Comparison of ENCODE assay signal across 8 cellular contexts in the genomic region with DNA sequence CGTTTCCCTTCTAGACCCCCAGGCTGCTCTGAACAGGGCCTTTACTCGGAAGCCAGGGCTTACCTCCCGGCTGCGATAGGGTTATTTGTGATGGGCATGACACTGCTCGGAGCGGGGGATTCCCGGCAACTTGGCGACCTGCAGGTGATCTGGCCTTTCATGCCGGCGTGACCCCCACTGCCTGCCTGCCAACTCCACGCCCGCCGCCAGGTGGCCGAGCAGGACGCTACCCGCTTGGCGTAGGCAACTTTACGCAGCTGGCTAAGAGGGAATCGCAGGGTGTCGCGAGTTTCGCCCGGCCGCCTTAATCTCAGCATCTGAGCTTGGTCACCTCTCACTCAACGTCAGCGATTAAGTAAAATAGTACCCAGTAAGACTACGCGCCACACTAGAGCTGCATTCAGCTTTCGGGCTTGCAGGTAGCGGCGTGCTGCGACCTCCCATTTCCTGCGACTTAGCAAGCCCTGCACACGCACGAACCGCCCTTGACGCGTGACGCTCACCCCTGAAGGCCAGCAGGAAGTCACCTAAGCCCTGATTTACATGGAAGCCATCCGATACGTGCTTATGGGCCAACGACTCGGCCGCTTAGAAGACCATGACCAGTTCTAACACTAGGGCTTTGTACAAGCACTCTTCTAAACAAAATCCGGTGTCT. TPM values are rescaled to one million over a fixed set of nuclear protein-coding genes. Genes with fewer than 3 reads are reported as not detected.
DNase-seq lines count a peak whose midpoint lies in the region; ATAC-seq, FAIRE-seq and TF ChIP-seq lines count a peak whose summit lies in the region.

No MANE protein-coding gene starts in this region.

- peak overlapping the region; percentile 92 to 99 (median 94) for H3K27ac ChIP-seq in pancreas
- peak overlapping the region; percentile 96 to 97 for H3K27ac ChIP-seq in tibial artery

- WGBS in pancreas, 2 donors, result 0% methylated on average over 45 of the region's 45 CpGs

- FAIRE-seq in pancreas (lab: Jason Lieb, UNC), result no peak

- no peaks in the 10 kb centered on the region for H3K27me3 ChIP-seq in pancreas
- no peaks in the 10 kb centered on the region for H3K27me3 ChIP-seq in tibial artery

- peak; percentile 56 to 82 (median 72) for TF ChIP-seq CTCF in pancreas (IDR thresholded peaks at IDR 0.05)
- peak; percentile 74 to 91 for TF ChIP-seq CTCF in tibial artery (IDR thresholded peaks at IDR 0.05)

- no peaks in the 10 kb centered on the region for H3K36me3 ChIP-seq in pancreas
- H3K36me3 ChIP-seq in tibial artery, result peaks cover 0 to 15% (median 5%) of the 10 kb centered on the region in 3 donors

- H3K9me3 ChIP-seq in pancreas (no peaks in the 10 kb centered on the region), tibial artery (peaks cover 0 to 8% (median 0%) of the 10 kb centered on the region in 3 donors)

- peaks cover 0 to 4% (median 3%) of the 10 kb centered on the region in 3 donors for H3K4me1 ChIP-seq in pancreas
- peaks cover 0 to 40% (median 4%) of the 10 kb centered on the region in 4 donors for H3K4me1 ChIP-seq in tibial artery

- peak; percentile 30 for DNase-seq in GDM1 (lab: John Stamatoyannopoulos, UW)
- DNase-seq in GOT3 (lab: John Stamatoyannopoulos, UW), result peak; percentile 49
- peak; percentile 72 for DNase-seq in LHCN-M2 (ENCODE audit: low read depth)
- DNase-seq in SHP77 treated with DMSO at 0.1 percent for 48 hours (lab: John Stamatoyannopoulos, UW), result peak; percentile 28
- DNase-seq in activated naive CD4-positive, alpha-beta T cell treated with anti-CD3 and anti-CD28 coated beads, Interleukin-2, amount 50 U/mL, for 16 hours, result peak; percentile 91
- peak; percentile 92 for DNase-seq in Right ventricle myocardium inferior (ENCODE audit: missing footprints)
- DNase-seq in pancreas, result peak; percentile 85 to 94 (median 91)
- DNase-seq in tibial artery, result peak; percentile 78 to 90

- H3K4me3 ChIP-seq in pancreas (peak overlapping the region; percentile 64 to 85 (median 70)), tibial artery (peak overlapping the region; percentile 80 to 94)

- intact Hi-C loops in Right ventricle myocardium inferior (cut with DNase I), result loop anchor here (5.0 kb wide), 1 partner anchor 513 kb away; no protein-coding TSS in a partner anchor
- intact Hi-C loops in pancreas (cut with DNase I), result no loop called here
- intact Hi-C loops in tibial artery (cut with DNase I; ENCODE audit: low total_unique reads), result no loop called here

- ATAC-seq in Right ventricle myocardium inferior, result peak; percentile 61
- ATAC-seq in pancreas, result peak; percentile 63 to 80 (median 72)

RNA-seq across cellular contexts. Expression of gene WBP11, which starts 33.3 kb away (rescaled TPM):
- total RNA-seq in LHCN-M2 (2014; rRNA removed) (20.3 and 23.4 TPM in 2 replicates), Right ventricle myocardium inferior (48.0 TPM), pancreas (10 to 100 TPM; 12.5 to 28.5 (median 23.2) TPM)
- polyA plus RNA-seq in LHCN-M2 (2012), result 22.9 TPM
- polyA plus RNA-seq in pancreas, result 10 to 100 TPM in 1 of 2 donors, 1 to 10 TPM in 1; 7.9 to 14.6 TPM

RNA-seq across cellular contexts. Expression of gene C12orf60, which starts 33.5 kb away (rescaled TPM):
- total RNA-seq in LHCN-M2 (2014; rRNA removed) (1.5 and 3.2 TPM in 2 replicates), Right ventricle myocardium inferior (2.0 TPM), pancreas (1 to 10 TPM in 1 of 6 donors, under 1 TPM in 5; 0.28 to 1.0 (median 0.54) TPM)
- polyA plus RNA-seq in LHCN-M2 (2012), result 0.68 TPM
- under 1 TPM; 0.72 to 0.89 TPM for polyA plus RNA-seq in pancreas

RNA-seq across cellular contexts. Expression of gene SMCO3, which starts 44.0 kb away (rescaled TPM):
- total RNA-seq in LHCN-M2 (2014; rRNA removed) (not detected in 2 replicates), Right ventricle myocardium inferior (0.30 TPM), pancreas (under 1 TPM in 3 of 6 donors, not detected in 3; 0.12 to 0.19 (median 0.15) TPM)
- 0.05 TPM for polyA plus RNA-seq in LHCN-M2 (2012)
- polyA plus RNA-seq in pancreas, result under 1 TPM; 0.21 to 0.30 TPM

Comparison
In these comparisons a context has a peak if more than half of its experiments do, and no peak if none do; other contexts are left out.
1. Peak in every context shown above with its lines: DNase-seq, ATAC-seq, H3K4me3 ChIP-seq and H3K27ac ChIP-seq.
2. DNase-seq: peak in every context shown above with its lines; median percentile 92 in Right ventricle myocardium inferior; 91 in activated naive CD4-positive, alpha-beta T cell treated with anti-CD3 and anti-CD28 coated beads, Interleukin-2, amount 50 U/mL, for 16 hours; 91 in pancreas; 84 in tibial artery; 72 in LHCN-M2; 49 in GOT3; 30 in GDM1; 28 in SHP77 treated with DMSO at 0.1 percent for 48 hours.